In the genomic region with DNA sequence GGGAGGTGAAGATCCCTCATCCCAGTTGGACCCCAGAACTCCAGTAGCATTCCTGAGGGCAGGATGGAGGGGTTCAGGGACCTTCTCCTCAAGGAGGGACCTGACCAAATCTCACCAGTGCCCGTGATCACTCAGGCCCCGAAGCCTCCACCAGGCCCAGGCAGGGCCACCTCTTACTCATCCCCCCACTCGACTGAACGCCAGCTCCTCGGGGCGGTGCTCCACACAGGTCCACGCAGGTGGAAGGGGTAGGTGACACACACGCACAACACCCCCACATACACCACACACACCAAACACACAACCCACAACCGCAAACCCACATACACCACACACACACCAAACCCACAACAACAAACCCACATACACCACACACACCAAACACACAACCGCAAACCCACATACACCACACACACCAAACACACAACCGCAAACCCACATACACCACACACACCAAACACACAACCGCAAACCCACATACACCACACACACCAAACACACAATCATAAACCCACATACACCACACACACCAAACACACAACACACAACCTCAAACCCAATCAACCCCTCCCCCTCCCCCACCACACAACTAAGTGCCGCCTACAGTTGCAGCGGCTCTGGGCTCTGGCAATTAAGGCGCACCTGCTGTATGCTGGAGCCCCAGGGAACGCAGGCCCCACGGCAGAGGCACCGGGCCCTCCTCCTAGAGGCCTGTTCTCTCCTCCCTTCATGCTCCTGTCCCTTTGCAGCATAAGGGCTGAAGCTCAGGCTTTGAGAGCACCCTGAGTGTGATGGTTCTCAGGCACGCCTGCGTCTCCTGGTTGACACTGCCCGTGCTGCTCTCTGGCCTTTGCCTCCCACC, we compare ENCODE assay signal across 1 cellular context.
TF ChIP-seq lines count a peak whose summit lies in the region.

No MANE protein-coding gene starts in this region.

TF ChIP-seq in IMR-90, 13 proteins besides CTCF, POLR2A, EP300 and RAD21 (continued from another document):
- TF ChIP-seq, protein P1, sequence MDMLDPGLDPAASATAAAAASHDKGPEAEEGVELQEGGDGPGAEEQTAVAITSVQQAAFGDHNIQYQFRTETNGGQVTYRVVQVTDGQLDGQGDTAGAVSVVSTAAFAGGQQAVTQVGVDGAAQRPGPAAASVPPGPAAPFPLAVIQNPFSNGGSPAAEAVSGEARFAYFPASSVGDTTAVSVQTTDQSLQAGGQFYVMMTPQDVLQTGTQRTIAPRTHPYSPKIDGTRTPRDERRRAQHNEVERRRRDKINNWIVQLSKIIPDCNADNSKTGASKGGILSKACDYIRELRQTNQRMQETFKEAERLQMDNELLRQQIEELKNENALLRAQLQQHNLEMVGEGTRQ (IDR thresholded peaks at IDR 0.05; ENCODE audit: low read depth, low read length), result no peak
- TF ChIP-seq CHD1 (IDR thresholded peaks at IDR 0.05; ENCODE audit: low read depth, low read length), result no peak
